Comparison of ENCODE assay signal across 12 cellular contexts in the genomic region with DNA sequence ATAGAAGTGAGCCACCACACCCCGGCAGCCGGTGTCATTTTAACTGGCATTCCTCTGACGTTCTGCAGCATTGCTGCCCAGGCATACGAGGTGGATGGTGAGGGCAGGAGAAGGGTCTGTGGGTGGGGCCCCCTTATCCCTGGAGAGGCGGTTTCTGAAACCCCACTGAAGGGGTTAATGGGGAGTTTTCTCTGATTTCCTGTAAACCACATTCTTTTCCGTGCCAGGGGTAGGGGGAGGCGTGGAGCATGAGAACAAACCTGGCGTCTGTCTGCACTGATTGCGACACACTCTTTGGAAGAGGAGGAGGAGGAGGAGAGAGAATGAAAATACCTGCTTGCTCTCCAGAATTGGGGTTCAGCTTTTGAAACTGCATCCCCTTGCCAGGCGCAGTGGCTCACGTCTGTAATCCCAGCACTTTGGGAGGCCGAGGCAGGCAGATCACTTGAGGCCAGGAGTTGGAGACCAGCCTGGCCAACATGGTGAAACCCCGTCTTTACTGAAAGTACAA. TPM values are rescaled to one million over a fixed set of nuclear protein-coding genes. Genes with fewer than 3 reads are reported as not detected.
A peak's percentile ranks its signal among the peaks of the same experiment; 100 is the strongest.
DNase-seq lines count a peak whose midpoint lies in the region; ATAC-seq and TF ChIP-seq lines count a peak whose summit lies in the region.
"Had no signal": no experiment of that assay in that cellular context is flagged by ENCODE, and none has a peak within 500 bp of the region (broad histone marks: within the 10 kb centered on the region; RNA-seq: fewer than 3 reads in every experiment).

No MANE protein-coding gene starts in this region.

- H3K4me3 ChIP-seq in Peyer's patch: no peak overlapping the region
- H3K4me3 ChIP-seq in dorsolateral prefrontal cortex: peak overlapping the region in 3 of 59 donors; percentile 6 to 18 (median 16)

- intact Hi-C loops in Right ventricle myocardium superior (cut with DNase I) (no loop called here), posterior vena cava (cut with DNase I) (no loop called here), dorsolateral prefrontal cortex (cut with DNase I) (no loop called here)

- H3K27me3 ChIP-seq in Peyer's patch (no peaks in the 10 kb centered on the region), dorsolateral prefrontal cortex (no peaks in the 10 kb centered on the region)

- H3K9me3 ChIP-seq in Peyer's patch: no peaks in the 10 kb centered on the region

- peak overlapping the region in 3 of 4 donors; percentile 5 to 34 (median 17) for H3K27ac ChIP-seq in Peyer's patch
- H3K27ac ChIP-seq in dorsolateral prefrontal cortex: peak overlapping the region in 8 of 59 donors; percentile 3 to 51 (median 18)

- DNase-seq in AG20443 (ENCODE audit: low spot score) (peak; percentile 49), Peyer's patch (no peak), Right ventricle myocardium superior (peak; percentile 68), posterior vena cava (ENCODE audit: low spot score) (peak; percentile 79), dorsolateral prefrontal cortex (no peak)
- DNase-seq in effector CD8-positive, alpha-beta T cell (lab: John Stamatoyannopoulos, UW): no peak
- DNase-seq: effector CD4-positive, alpha-beta T cell; NCI-H748 treated with DMSO at 0.1 percent for 48 hours; stimulated activated CD4-positive, alpha-beta T cell treated with anti-CD3 and anti-CD28 coated beads, Interleukin-2, amount 100 ng/mL, for 24 hours had no signal

- TF ChIP-seq CTCF in Peyer's patch (IDR thresholded peaks at IDR 0.05): no peak
- no peak for TF ChIP-seq CTCF in dorsolateral prefrontal cortex (IDR thresholded peaks at IDR 0.05 in 54 of 56, conservative IDR thresholded peaks at IDR 0.05 in 2 of 56; ENCODE audit: low read depth in 1 of 56, partially characterized antibody in 56 of 56)

- H3K36me3 ChIP-seq in Peyer's patch: no peaks in the 10 kb centered on the region

- no peak for TF ChIP-seq POLR2A in Peyer's patch (IDR thresholded peaks at IDR 0.05)

- ATAC-seq in Right ventricle myocardium superior (ENCODE audit: poor library complexity): peak; percentile 57
- ATAC-seq in GM21825 (IDR thresholded peaks at IDR 0.05; ENCODE audit: unreplicated experiment): no peak
- ATAC-seq in HG03135 (IDR thresholded peaks at IDR 0.05; ENCODE audit: unreplicated experiment): no peak

- peaks cover 0 to 23% (median 5%) of the 10 kb centered on the region in 4 donors for H3K4me1 ChIP-seq in Peyer's patch

RNA-seq across cellular contexts. Expression of a gene that starts 2.7 kb away (rescaled TPM):
- 100 to 1,000 TPM in 3 of 4 donors, 10 to 100 TPM in 1; 89.1 to 548 (median 264) TPM for total RNA-seq in Peyer's patch
- 308 TPM for total RNA-seq in Right ventricle myocardium superior
- 1,000 to 10,000 TPM in 1 of 2 donors, 100 to 1,000 TPM in 1; 929 to 2,763 TPM for total RNA-seq in posterior vena cava
- 100 to 1,000 TPM in 92 of 120 experiments, 10 to 100 TPM in 28; 34.1 to 573 (median 145) TPM for total RNA-seq in dorsolateral prefrontal cortex

RNA-seq across cellular contexts. Expression of a gene that starts 14.2 kb away (rescaled TPM):
- total RNA-seq in Peyer's patch (100 to 1,000 TPM in 1 of 4 donors, 10 to 100 TPM in 3; 54.5 to 133 (median 92.2) TPM), Right ventricle myocardium superior (22.2 TPM), posterior vena cava (10 to 100 TPM; 39.3 to 43.4 TPM), dorsolateral prefrontal cortex (10 to 100 TPM; 21.4 to 74.1 (median 47.4) TPM)

RNA-seq across cellular contexts. Expression of a gene that starts 16.3 kb away (rescaled TPM):
- total RNA-seq in Peyer's patch (100 to 1,000 TPM in 1 of 4 donors, 10 to 100 TPM in 3; 30.1 to 314 (median 81.5) TPM), Right ventricle myocardium superior (133 TPM), posterior vena cava (10 to 100 TPM; 83.2 to 92.6 TPM), dorsolateral prefrontal cortex (10 to 100 TPM in 97 of 120 experiments, 1 to 10 TPM in 23; 4.5 to 54.0 (median 14.5) TPM)

RNA-seq across cellular contexts. Expression of a gene that starts 44.1 kb away (rescaled TPM):
- total RNA-seq in Peyer's patch: 100 to 1,000 TPM in 1 of 4 donors, 10 to 100 TPM in 3; 43.7 to 127 (median 91.9) TPM
- total RNA-seq in Right ventricle myocardium superior: not detected
- total RNA-seq in posterior vena cava: under 1 TPM; 0.37 to 0.52 TPM
- total RNA-seq in dorsolateral prefrontal cortex: 1 to 10 TPM in 1 of 120 experiments, under 1 TPM in 6, not detected in 113; 0.18 to 1.4 (median 0.38) TPM

RNA-seq across cellular contexts. Expression of a gene that starts 49.3 kb away (rescaled TPM):
- total RNA-seq in Peyer's patch: 10 to 100 TPM in 1 of 4 donors, 1 to 10 TPM in 3; 7.0 to 57.8 (median 7.7) TPM
- total RNA-seq in Right ventricle myocardium superior: 2.8 TPM
- 1 to 10 TPM; 6.4 to 7.8 TPM for total RNA-seq in posterior vena cava
- 10 to 100 TPM in 7 of 120 experiments, 1 to 10 TPM in 113; 1.7 to 13.0 (median 5.0) TPM for total RNA-seq in dorsolateral prefrontal cortex
- total RNA-seq: lung microvascular endothelial cell had no signal

Comparison
In these comparisons a context has a peak if more than half of its experiments do, and no peak if none do; other contexts are left out.
1. DNase-seq: peak in AG20443 (single experiment), Right ventricle myocardium superior (single experiment) and posterior vena cava (single experiment); none in Peyer's patch (0 of 3), effector CD8-positive, alpha-beta T cell (single experiment) and dorsolateral prefrontal cortex (0 of 10).